Comparison of ENCODE assay signal across 8 cellular contexts in genomic region chr16:33643270-33643669, GRCh38.
DNase-seq lines count a peak whose midpoint lies in the region; ATAC-seq and FAIRE-seq lines count a peak whose summit lies in the region.
"Not testable (repeated sequence)": the region's sequence is repeated elsewhere in the genome, so short reads cannot be mapped to it uniquely, and the experiment has no call there.

No MANE protein-coding gene starts in this region.

- FAIRE-seq in GM18507 (lab: Jason Lieb, UNC); GM19239 (lab: Jason Lieb, UNC): not testable (repeated sequence)

- not testable (repeated sequence) for H3K4me3 Mint-ChIP-seq in stimulated activated effector memory CD8-positive, alpha-beta T cell treated with anti-CD3 and anti-CD28 coated beads, Interleukin-12 subunit alpha, Interleukin-12 subunit beta, amount 100 ng/mL, for 72 hours

- ATAC-seq in GM21367 (IDR thresholded peaks at IDR 0.05; ENCODE audit: unreplicated experiment), result peak; percentile 74
- ATAC-seq in GM21723 (IDR thresholded peaks at IDR 0.05; ENCODE audit: unreplicated experiment), result peak; percentile 90
- peak; percentile 84 for ATAC-seq in HG02884 (IDR thresholded peaks at IDR 0.05; ENCODE audit: unreplicated experiment)
- peak; percentile 78 for ATAC-seq in HG03135 (IDR thresholded peaks at IDR 0.05; ENCODE audit: unreplicated experiment)
- ATAC-seq in HG03520 (IDR thresholded peaks at IDR 0.05; ENCODE audit: unreplicated experiment), result peak; percentile 77
- peak; percentile 51 for ATAC-seq in stimulated activated effector memory CD8-positive, alpha-beta T cell treated with anti-CD3 and anti-CD28 coated beads, Interleukin-12 subunit alpha, Interleukin-12 subunit beta, amount 100 ng/mL, for 72 hours

- DNase-seq in GM18507 (ENCODE audit: extremely low spot score, insufficient read length, low read depth) (peak; percentile 0), GM19239 (ENCODE audit: insufficient read length, low spot score) (peak; percentile 0)
- DNase-seq in stimulated activated effector memory CD8-positive, alpha-beta T cell treated with anti-CD3 and anti-CD28 coated beads, Interleukin-12 subunit alpha, Interleukin-12 subunit beta, amount 100 ng/mL, for 72 hours (ENCODE audit: low spot score in 2 of 2), result not testable (repeated sequence)

- not testable (repeated sequence) for H3K27ac Mint-ChIP-seq in stimulated activated effector memory CD8-positive, alpha-beta T cell treated with anti-CD3 and anti-CD28 coated beads, Interleukin-12 subunit alpha, Interleukin-12 subunit beta, amount 100 ng/mL, for 72 hours

- H3K4me1 Mint-ChIP-seq in stimulated activated effector memory CD8-positive, alpha-beta T cell treated with anti-CD3 and anti-CD28 coated beads, Interleukin-12 subunit alpha, Interleukin-12 subunit beta, amount 100 ng/mL, for 72 hours, result not testable (repeated sequence)

- H3K36me3 Mint-ChIP-seq in stimulated activated effector memory CD8-positive, alpha-beta T cell treated with anti-CD3 and anti-CD28 coated beads, Interleukin-12 subunit alpha, Interleukin-12 subunit beta, amount 100 ng/mL, for 72 hours, result not testable (repeated sequence)

- H3K9me3 Mint-ChIP-seq in stimulated activated effector memory CD8-positive, alpha-beta T cell treated with anti-CD3 and anti-CD28 coated beads, Interleukin-12 subunit alpha, Interleukin-12 subunit beta, amount 100 ng/mL, for 72 hours, result not testable (repeated sequence)
